8 cellular contexts compared by ENCODE assay signal in genomic region chr20:35091808-35092523, GRCh38. TPM values are rescaled to one million over a fixed set of nuclear protein-coding genes. Genes with fewer than 3 reads are reported as not detected.
DNase-seq lines count a peak whose midpoint lies in the region; ATAC-seq and TF ChIP-seq lines count a peak whose summit lies in the region.

No MANE protein-coding gene starts in this region.

- H3K36me3 ChIP-seq in left ventricle myocardium inferior, result peaks cover 9% of the 10 kb centered on the region
- peaks cover 0 to 8% of the 10 kb centered on the region in 2 donors for H3K36me3 ChIP-seq in psoas muscle (ENCODE audit: insufficient read depth in 1 of 2, low read depth in 1 of 2)

- ATAC-seq in GM19351 (IDR thresholded peaks at IDR 0.05; ENCODE audit: unreplicated experiment) (peak; percentile 25), psoas muscle (no peak)
- ATAC-seq in activated T-cell treated with anti-CD3 and anti-CD28 coated beads, Interleukin-2, amount 50 U/mL, for 72 hours (replicated peaks in 1 of 2), result peak; percentile 10

- peaks cover 0 to 12% of the 10 kb centered on the region in 2 donors for H3K36me3 Mint-ChIP-seq in CD14-positive monocyte
- H3K36me3 Mint-ChIP-seq in activated T-cell treated with anti-CD3 and anti-CD28 coated beads, Interleukin-2, amount 50 U/mL, for 72 hours (ENCODE audit: insufficient read depth in 2 of 2), result peaks cover 5 to 13% of the 10 kb centered on the region in 2 donors

- DNase-seq in CD14-positive monocyte (ENCODE audit: low spot score) (peak; percentile 47), HPDE6-E6E7 (ENCODE audit: extremely low spot score) (peak; percentile 28), left ventricle myocardium inferior (no peak), psoas muscle (peak in 1 of 2 donors; percentile 90), mesenteric fat pad (ENCODE audit: low spot score) (no peak)
- DNase-seq in activated T-cell treated with anti-CD3 and anti-CD28 coated beads, Interleukin-2, amount 50 U/mL, for 72 hours, result peak in 1 of 2 donors; percentile 24
- no peak for DNase-seq in stimulated activated CD4-positive, alpha-beta T cell treated with anti-CD3 and anti-CD28 coated beads, Interleukin-2, amount 100 ng/mL, for 48 hours

- intact Hi-C loops in CD14-positive monocyte (cut with micrococcal nuclease) (loop anchor here (2.0 to 10.0 kb wide), 5 partner anchors 55 to 260 kb away; partner anchors contain the start of genes EDEM2 (in 2 of the 2), GGT7 (in 1 of the 2), GSS (in 1 of the 2) and MYH7B (in 1 of the 2)), left ventricle myocardium inferior (cut with micrococcal nuclease) (no loop called here), psoas muscle (cut with DNase I) (loop anchor here (5.0 to 10.0 kb wide), 5 partner anchors 55 to 260 kb away; partner anchors contain the start of genes GGT7 (in 2 of the 2), ACSS2 (in 1 of the 2), EDEM2 (in 1 of the 2) and GSS (in 1 of the 2))

- peaks cover 57% of the 10 kb centered on the region for H3K4me1 Mint-ChIP-seq in CD14-positive monocyte
- peaks cover 67% of the 10 kb centered on the region for H3K4me1 Mint-ChIP-seq in activated T-cell treated with anti-CD3 and anti-CD28 coated beads, Interleukin-2, amount 50 U/mL, for 72 hours (ENCODE audit: low read depth)

- H3K4me3 Mint-ChIP-seq in CD14-positive monocyte, result peak overlapping the region; percentile 91 to 94
- H3K4me3 Mint-ChIP-seq in activated T-cell treated with anti-CD3 and anti-CD28 coated beads, Interleukin-2, amount 50 U/mL, for 72 hours, result peak overlapping the region; percentile 85 to 95

- TF ChIP-seq CTCF in CD14-positive monocyte (IDR thresholded peaks at IDR 0.05) (no peak), left ventricle myocardium inferior (IDR thresholded peaks at IDR 0.05; ENCODE audit: borderline replicate concordance) (no peak), psoas muscle (IDR thresholded peaks at IDR 0.05) (no peak)

- H3K4me1 ChIP-seq in left ventricle myocardium inferior (peaks cover 61% of the 10 kb centered on the region), psoas muscle (peaks cover 45% of the 10 kb centered on the region)

- H3K4me3 ChIP-seq in left ventricle myocardium inferior (peak overlapping the region; percentile 94), psoas muscle (peak overlapping the region; percentile 82)

- 0 to 1% (median 0%) methylated on average over 22 to 28 of the region's 28 CpGs for WGBS in psoas muscle, 3 donors

- H3K27me3 ChIP-seq in left ventricle myocardium inferior (ENCODE audit: low read depth) (no peaks in the 10 kb centered on the region), psoas muscle (ENCODE audit: insufficient read depth in 3 of 3, low read length in 2 of 3) (no peaks in the 10 kb centered on the region)

- peak overlapping the region; percentile 96 for H3K27ac ChIP-seq in left ventricle myocardium inferior (replicated peaks)
- peak overlapping the region; percentile 96 for H3K27ac ChIP-seq in psoas muscle

- H3K27ac Mint-ChIP-seq in CD14-positive monocyte, result peak overlapping the region; percentile 83 to 99 (median 96)
- peak overlapping the region; percentile 99 for H3K27ac Mint-ChIP-seq in activated T-cell treated with anti-CD3 and anti-CD28 coated beads, Interleukin-2, amount 50 U/mL, for 72 hours

- peaks cover 0 to 10% (median 1%) of the 10 kb centered on the region in 3 donors for H3K27me3 Mint-ChIP-seq in CD14-positive monocyte (ENCODE audit: low read depth in 3 of 3)
- H3K27me3 Mint-ChIP-seq in activated T-cell treated with anti-CD3 and anti-CD28 coated beads, Interleukin-2, amount 50 U/mL, for 72 hours (ENCODE audit: low read depth), result no peaks in the 10 kb centered on the region

- no peaks in the 10 kb centered on the region for H3K9me3 Mint-ChIP-seq in CD14-positive monocyte
- H3K9me3 Mint-ChIP-seq in activated T-cell treated with anti-CD3 and anti-CD28 coated beads, Interleukin-2, amount 50 U/mL, for 72 hours, result no peaks in the 10 kb centered on the region

- no peaks in the 10 kb centered on the region for H3K9me3 ChIP-seq in left ventricle myocardium inferior (replicated peaks)
- H3K9me3 ChIP-seq in psoas muscle, result no peaks in the 10 kb centered on the region

RNA-seq across cellular contexts. Expression of gene TRPC4AP, which starts 0.6 kb away (rescaled TPM):
- polyA plus RNA-seq in CD14-positive monocyte (10 to 100 TPM; 80.8 to 88.6 TPM), psoas muscle (10 to 100 TPM; 42.0 to 51.7 (median 42.4) TPM)
- total RNA-seq in activated T-cell treated with anti-CD3 and anti-CD28 coated beads, Interleukin-2, amount 50 U/mL, for 72 hours, result 10 to 100 TPM; 72.8 to 78.6 TPM
- total RNA-seq in left ventricle myocardium inferior (30.7 TPM), psoas muscle (10 to 100 TPM; 36.0 to 62.3 (median 58.1) TPM), mesenteric fat pad (85.2 TPM)

RNA-seq across cellular contexts. Expression of gene EDEM2, which starts 55.2 kb away (rescaled TPM):
- polyA plus RNA-seq in CD14-positive monocyte, result 10 to 100 TPM; 75.6 to 86.1 TPM
- total RNA-seq in activated T-cell treated with anti-CD3 and anti-CD28 coated beads, Interleukin-2, amount 50 U/mL, for 72 hours, result 10 to 100 TPM; 33.5 to 35.8 TPM
- 10.4 TPM for total RNA-seq in left ventricle myocardium inferior
- 1 to 10 TPM; 5.0 to 8.5 (median 6.2) TPM for total RNA-seq in psoas muscle
- 10 to 100 TPM in 2 of 3 donors, 1 to 10 TPM in 1; 8.3 to 20.4 (median 17.2) TPM for polyA plus RNA-seq in psoas muscle
- total RNA-seq in mesenteric fat pad, result 58.6 TPM

Comparison
In these comparisons a context has a peak if more than half of its experiments do, and no peak if none do; other contexts are left out.
1. DNase-seq: peak in CD14-positive monocyte (single experiment) and HPDE6-E6E7 (single experiment); none in left ventricle myocardium inferior (single experiment), mesenteric fat pad (single experiment) and stimulated activated CD4-positive, alpha-beta T cell treated with anti-CD3 and anti-CD28 coated beads, Interleukin-2, amount 100 ng/mL, for 48 hours (0 of 2).
2. ATAC-seq: peak in GM19351 (single experiment) and activated T-cell treated with anti-CD3 and anti-CD28 coated beads, Interleukin-2, amount 50 U/mL, for 72 hours (2 of 2); none in psoas muscle (0 of 4).